ENCODE assay signal across 27 cellular contexts in genomic region chrY:19734425-19734824, GRCh38. TPM values are rescaled to one million over a fixed set of nuclear protein-coding genes. Genes with fewer than 3 reads are reported as not detected.
DNase-seq lines count a peak whose midpoint lies in the region; ATAC-seq, FAIRE-seq and TF ChIP-seq lines count a peak whose summit lies in the region.
"Had no signal": no experiment of that assay in that cellular context is flagged by ENCODE, and none has a peak within 500 bp of the region (broad histone marks: within the 10 kb centered on the region; RNA-seq: fewer than 3 reads in every experiment).

No MANE protein-coding gene starts in this region.

- peaks cover 100% of the 10 kb centered on the region for H3K36me3 ChIP-seq in RWPE2 (ENCODE audit: low read depth)
- H3K36me3 ChIP-seq in bronchial epithelial cell (ENCODE audit: control insufficient read depth, insufficient read depth, low read length) = no peaks in the 10 kb centered on the region
- H3K36me3 ChIP-seq: HAP-1 had no signal

- ATAC-seq in activated CD4-positive, alpha-beta T cell treated with anti-CD3 and anti-CD28 coated beads for 36 hours = no peak
- peak; percentile 49; the same call in 1 of the 3 replicates for ATAC-seq in RWPE2 (ENCODE audit: low read depth)
- no peak for ATAC-seq in stimulated activated effector memory CD8-positive, alpha-beta T cell treated with anti-CD3 and anti-CD28 coated beads, Interleukin-12 subunit alpha, Interleukin-12 subunit beta, amount 100 ng/mL, for 72 hours
- ATAC-seq in HG02938 (IDR thresholded peaks at IDR 0.05; ENCODE audit: unreplicated experiment) = no peak

- CTCF ChIA-PET in activated CD4-positive, alpha-beta T cell treated with anti-CD3 and anti-CD28 coated beads for 36 hours (lab: Charles Lee) = interaction anchor here (0.6 to 0.7 kb wide), 2 partner anchors 438 to 921 kb away, joined by 3 to 5 read pairs; no protein-coding TSS in a partner anchor

- intact Hi-C loops in activated CD4-positive, alpha-beta T cell treated with anti-CD3 and anti-CD28 coated beads for 36 hours (cut with DNase I, micrococcal nuclease) = loop anchor here in 1 of 2 experiments (10.0 kb wide), 1 partner anchor 910 kb away; no protein-coding TSS in a partner anchor

- H3K9me3 ChIP-seq in RWPE2 (ENCODE audit: severe bottlenecking) = no peaks in the 10 kb centered on the region
- H3K9me3 ChIP-seq: HAP-1 had no signal

- H3K36me3 Mint-ChIP-seq in activated CD4-positive, alpha-beta T cell treated with anti-CD3 and anti-CD28 coated beads for 36 hours (ENCODE audit: low read depth) = peaks cover 33% of the 10 kb centered on the region
- H3K36me3 Mint-ChIP-seq in stimulated activated effector memory CD8-positive, alpha-beta T cell treated with anti-CD3 and anti-CD28 coated beads, Interleukin-12 subunit alpha, Interleukin-12 subunit beta, amount 100 ng/mL, for 72 hours = peaks cover 89% of the 10 kb centered on the region
- H3K36me3 Mint-ChIP-seq: IgD-negative memory B cell had no signal

- H3K27me3 ChIP-seq in RWPE2 (ENCODE audit: insufficient read depth, poor library complexity, severe bottlenecking) (no peaks in the 10 kb centered on the region), bronchial epithelial cell (ENCODE audit: control insufficient read depth, insufficient read depth, low read length) (no peaks in the 10 kb centered on the region)

- H3K4me1 Mint-ChIP-seq in activated CD4-positive, alpha-beta T cell treated with anti-CD3 and anti-CD28 coated beads for 36 hours = peaks cover 20% of the 10 kb centered on the region
- H3K4me1 Mint-ChIP-seq in stimulated activated effector memory CD8-positive, alpha-beta T cell treated with anti-CD3 and anti-CD28 coated beads, Interleukin-12 subunit alpha, Interleukin-12 subunit beta, amount 100 ng/mL, for 72 hours = peaks cover 13% of the 10 kb centered on the region
- H3K4me1 Mint-ChIP-seq: IgD-negative memory B cell had no signal

- FAIRE-seq in bronchial epithelial cell (lab: Jason Lieb, UNC) = no peak
- FAIRE-seq: GM12891 had no signal

- H3K27me3 Mint-ChIP-seq in activated CD4-positive, alpha-beta T cell treated with anti-CD3 and anti-CD28 coated beads for 36 hours = no peaks in the 10 kb centered on the region
- H3K27me3 Mint-ChIP-seq: B cell, IgD-negative memory B cell had no signal

- no peaks in the 10 kb centered on the region for H3K9me3 Mint-ChIP-seq in activated CD4-positive, alpha-beta T cell treated with anti-CD3 and anti-CD28 coated beads for 36 hours (ENCODE audit: low read depth)
- no peaks in the 10 kb centered on the region for H3K9me3 Mint-ChIP-seq in stimulated activated effector memory CD8-positive, alpha-beta T cell treated with anti-CD3 and anti-CD28 coated beads, Interleukin-12 subunit alpha, Interleukin-12 subunit beta, amount 100 ng/mL, for 72 hours
- H3K9me3 Mint-ChIP-seq: HFFc6, IgD-negative memory B cell had no signal

- H3K4me3 Mint-ChIP-seq in activated CD4-positive, alpha-beta T cell treated with anti-CD3 and anti-CD28 coated beads for 36 hours = no peak overlapping the region
- no peak overlapping the region for H3K4me3 Mint-ChIP-seq in stimulated activated effector memory CD8-positive, alpha-beta T cell treated with anti-CD3 and anti-CD28 coated beads, Interleukin-12 subunit alpha, Interleukin-12 subunit beta, amount 100 ng/mL, for 72 hours
- H3K4me3 Mint-ChIP-seq: B cell, HFFc6, IgD-negative memory B cell had no signal

- POLR2A ChIA-PET in activated CD4-positive, alpha-beta T cell treated with anti-CD3 and anti-CD28 coated beads for 36 hours (lab: Charles Lee) = interaction anchor here (0.6 kb wide), 1 partner anchor 166 kb away, joined by 10 read pairs; no protein-coding TSS in a partner anchor

- DNase-seq in activated CD4-positive, alpha-beta T cell treated with anti-CD3 and anti-CD28 coated beads for 36 hours = no peak
- DNase-seq in activated CD4-positive, alpha-beta T cell treated with anti-CD3 and anti-CD28 coated beads for 1 hour = no peak
- DNase-seq in RWPE2 (ENCODE audit: low spot score) (no peak), bronchial epithelial cell (ENCODE audit: low read depth) (peak; percentile 73), MV-4-11 (lab: John Stamatoyannopoulos, UW) (no peak)
- DNase-seq in stimulated activated effector memory CD8-positive, alpha-beta T cell treated with anti-CD3 and anti-CD28 coated beads, Interleukin-12 subunit alpha, Interleukin-12 subunit beta, amount 100 ng/mL, for 72 hours (ENCODE audit: low spot score in 2 of 2) = no peak
- DNase-seq: Calu3, DMS79 treated with DMSO at 0.1 percent for 48 hours, GF-D8, GOT3, HFFc6, NCI-H1092, NCI-H1417 treated with DMSO at 0.1 percent for 48 hours, NCI-H1694 treated with DMSO at 0.1 percent for 48 hours, NCI-H2081, NCI-H2227 treated with DMSO at 0.1 percent for 48 hours, NCI-H526 treated with DMSO at 0.1 percent for 48 hours, PC-9, Right ventricle myocardium superior had no signal

- no peak overlapping the region for H3K27ac ChIP-seq in RWPE2 (ENCODE audit: poor library complexity, severe bottlenecking)
- H3K27ac ChIP-seq: 22Rv1, C4-2B, PC-9 had no signal

- no peaks in the 10 kb centered on the region for H3K4me1 ChIP-seq in RWPE2 (ENCODE audit: insufficient read depth, poor library complexity, severe bottlenecking)
- H3K4me1 ChIP-seq: HAP-1 had no signal

- peak overlapping the region; percentile 63 for H3K27ac Mint-ChIP-seq in activated CD4-positive, alpha-beta T cell treated with anti-CD3 and anti-CD28 coated beads for 36 hours
- peak overlapping the region; percentile 11 for H3K27ac Mint-ChIP-seq in stimulated activated effector memory CD8-positive, alpha-beta T cell treated with anti-CD3 and anti-CD28 coated beads, Interleukin-12 subunit alpha, Interleukin-12 subunit beta, amount 100 ng/mL, for 72 hours
- H3K27ac Mint-ChIP-seq: B cell, HFFc6, IgD-negative memory B cell had no signal

- TF ChIP-seq CTCF in RWPE2 (IDR thresholded peaks at IDR 0.05; ENCODE audit: poor library complexity, severe bottlenecking) (no peak), bronchial epithelial cell (IDR thresholded peaks at IDR 0.05; ENCODE audit: insufficient read depth, low read length, severe bottlenecking) (no peak)

- H3K4me3 ChIP-seq in RWPE2 (ENCODE audit: severe bottlenecking) = no peak overlapping the region
- H3K4me3 ChIP-seq in bronchial epithelial cell (ENCODE audit: low read depth, low read length) = no peak overlapping the region
- H3K4me3 ChIP-seq: HAP-1, PC-9 had no signal

RNA-seq across cellular contexts. Expression of gene KDM5D, which starts 10.1 kb away (rescaled TPM):
- 10 to 100 TPM; 21.5 to 25.9 TPM for total RNA-seq in activated CD4-positive, alpha-beta T cell treated with anti-CD3 and anti-CD28 coated beads for 36 hours
- total RNA-seq in bronchial epithelial cell = 16.1 TPM in 1 of 2 replicates, not detected in the other
- total RNA-seq: Calu3, PC-9, RPMI7951 had no signal
